ENCODE assay signal across 14 cellular contexts in the genomic region with DNA sequence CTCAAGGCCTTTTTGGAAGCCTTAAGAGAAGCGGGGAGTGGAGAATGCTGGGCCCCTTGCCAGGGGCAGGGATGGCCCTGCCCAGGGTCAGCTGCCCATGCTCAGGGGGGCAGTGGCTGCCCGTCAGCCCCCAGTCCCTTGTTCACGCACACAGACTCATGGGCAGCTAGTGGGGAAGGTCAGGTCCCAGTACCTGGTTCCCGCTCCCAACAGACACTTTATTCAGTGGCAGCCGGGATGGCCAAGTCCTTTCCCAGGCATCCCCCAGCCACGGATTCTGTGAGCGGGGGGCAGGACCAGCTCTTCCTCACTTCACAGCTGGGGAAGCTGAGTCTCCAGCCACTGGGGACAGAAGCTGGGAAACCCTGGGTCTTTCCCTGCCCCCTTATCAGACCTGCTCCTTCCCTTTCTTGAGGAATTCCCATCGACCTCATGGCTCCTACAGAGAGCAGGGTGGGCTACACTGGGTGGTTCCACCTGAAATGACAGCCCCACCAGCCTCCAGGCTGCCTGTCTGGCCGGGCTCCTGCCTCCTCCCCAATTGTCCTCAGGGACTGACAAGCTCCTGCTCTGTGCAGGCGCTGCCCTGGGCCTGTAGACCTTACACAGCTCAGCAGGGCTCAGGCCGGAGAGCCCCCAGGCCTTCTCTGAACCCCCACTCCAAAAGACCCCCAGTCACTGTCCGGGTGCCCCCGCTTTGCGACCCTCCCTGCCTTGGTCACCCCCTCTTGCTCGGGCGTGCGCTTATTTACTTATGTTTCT.
"Had no signal": no experiment of that assay in that cellular context is flagged by ENCODE, and none has a peak within 500 bp of the region (broad histone marks: within the 10 kb centered on the region; RNA-seq: fewer than 3 reads in every experiment).

No MANE protein-coding gene starts in this region.

- H3K9me3 ChIP-seq: esophagus squamous epithelium, right atrium auricular region, SJSA1 had no signal

- H3K4me1 Mint-ChIP-seq: activated T-helper 17 cell treated with anti-CD3 and anti-CD28 coated beads, Interleukin-2, amount 50 U/mL, for 72 hours; naive B cell; stimulated activated memory B cell treated with anti-CD40 and anti-IgM and Interleukin-4, amounts not matched to agents 10 μg/mL and 1 μg/mL and 100 μg/mL, for 72 hours had no signal

- H3K27ac ChIP-seq: brain microvascular endothelial cell, esophagus squamous epithelium, right atrium auricular region, SJSA1 had no signal

- H3K4me3 ChIP-seq: esophagus squamous epithelium, right atrium auricular region, SJSA1 had no signal

- DNase-seq: activated CD4-positive, alpha-beta T cell treated with anti-CD3 and anti-CD28 coated beads for 4 hours; activated CD8-positive, alpha-beta T cell treated with anti-CD3 and anti-CD28 coated beads for 36 hours; brain microvascular endothelial cell; esophagus squamous epithelium; foreskin fibroblast; midbrain; naive B cell; stimulated activated CD4-positive, alpha-beta T cell treated with anti-CD3 and anti-CD28 coated beads, Interleukin-1b, Interleukin-23, amount 100 ng/mL, for 48 hours; T-helper 9 cell had no signal

- ATAC-seq: activated CD8-positive, alpha-beta T cell treated with anti-CD3 and anti-CD28 coated beads for 36 hours; activated naive CD4-positive, alpha-beta T cell treated with anti-CD3 and anti-CD28 coated beads, Interleukin-2, amount 50 U/mL, for 72 hours; activated T-helper 17 cell treated with anti-CD3 and anti-CD28 coated beads, Interleukin-2, amount 50 U/mL, for 72 hours; stimulated activated memory B cell treated with anti-CD40 and anti-IgM and Interleukin-4, amounts not matched to agents 10 μg/mL and 1 μg/mL and 100 μg/mL, for 72 hours had no signal

- H3K27ac Mint-ChIP-seq: activated CD8-positive, alpha-beta T cell treated with anti-CD3 and anti-CD28 coated beads for 36 hours; activated naive CD4-positive, alpha-beta T cell treated with anti-CD3 and anti-CD28 coated beads, Interleukin-2, amount 50 U/mL, for 72 hours; activated T-helper 17 cell treated with anti-CD3 and anti-CD28 coated beads, Interleukin-2, amount 50 U/mL, for 72 hours; naive B cell; stimulated activated memory B cell treated with anti-CD40 and anti-IgM and Interleukin-4, amounts not matched to agents 10 μg/mL and 1 μg/mL and 100 μg/mL, for 72 hours had no signal

- H3K4me1 ChIP-seq: esophagus squamous epithelium, right atrium auricular region, SJSA1 had no signal

- H3K4me3 Mint-ChIP-seq: activated CD8-positive, alpha-beta T cell treated with anti-CD3 and anti-CD28 coated beads for 36 hours; activated T-helper 17 cell treated with anti-CD3 and anti-CD28 coated beads, Interleukin-2, amount 50 U/mL, for 72 hours; naive B cell; stimulated activated memory B cell treated with anti-CD40 and anti-IgM and Interleukin-4, amounts not matched to agents 10 μg/mL and 1 μg/mL and 100 μg/mL, for 72 hours had no signal

- H3K27me3 ChIP-seq: right atrium auricular region had no signal

- H3K27me3 Mint-ChIP-seq: activated CD8-positive, alpha-beta T cell treated with anti-CD3 and anti-CD28 coated beads for 36 hours had no signal

- H3K36me3 Mint-ChIP-seq: activated naive CD4-positive, alpha-beta T cell treated with anti-CD3 and anti-CD28 coated beads, Interleukin-2, amount 50 U/mL, for 72 hours; naive B cell; stimulated activated memory B cell treated with anti-CD40 and anti-IgM and Interleukin-4, amounts not matched to agents 10 μg/mL and 1 μg/mL and 100 μg/mL, for 72 hours had no signal

- H3K36me3 ChIP-seq: brain microvascular endothelial cell, esophagus squamous epithelium, right atrium auricular region, SJSA1 had no signal

- H3K9me3 Mint-ChIP-seq: activated CD8-positive, alpha-beta T cell treated with anti-CD3 and anti-CD28 coated beads for 36 hours; activated naive CD4-positive, alpha-beta T cell treated with anti-CD3 and anti-CD28 coated beads, Interleukin-2, amount 50 U/mL, for 72 hours; activated T-helper 17 cell treated with anti-CD3 and anti-CD28 coated beads, Interleukin-2, amount 50 U/mL, for 72 hours; naive B cell; stimulated activated memory B cell treated with anti-CD40 and anti-IgM and Interleukin-4, amounts not matched to agents 10 μg/mL and 1 μg/mL and 100 μg/mL, for 72 hours had no signal
